ENCODE assay signal across 9 cellular contexts in genomic region chrX:18895157-18895952, GRCh38.
A peak's percentile ranks its signal among the peaks of the same experiment; 100 is the strongest.
DNase-seq lines count a peak whose midpoint lies in the region; ATAC-seq and TF ChIP-seq lines count a peak whose summit lies in the region.
"Had no signal": no experiment of that assay in that cellular context is flagged by ENCODE, and none has a peak within 500 bp of the region (broad histone marks: within the 10 kb centered on the region; RNA-seq: fewer than 3 reads in every experiment).

No MANE protein-coding gene starts in this region.

- TF ChIP-seq EP300 in sigmoid colon (IDR thresholded peaks at IDR 0.05), result peak in 2 of 4 donors; percentile 14 to 48

- intact Hi-C loops in sigmoid colon (cut with DNase I), result no loop called here

- peaks cover 55 to 99% (median 89%) of the 10 kb centered on the region in 11 experiments for H3K27me3 ChIP-seq in BLaER1 treated with 17β-estradiol and CSF1 and Interleukin-3, amounts not matched to agents 10 nM and 100 nM
- H3K27me3 ChIP-seq in sigmoid colon (no peaks in the 10 kb centered on the region), smooth muscle cell (ENCODE audit: low read depth) (no peaks in the 10 kb centered on the region), HAP-1 (ENCODE audit: low read depth) (no peaks in the 10 kb centered on the region)
- H3K27me3 ChIP-seq in effector memory CD4-positive, alpha-beta T cell (replicated peaks; ENCODE audit: control insufficient read depth, insufficient read depth, low read length, poor library complexity, severe bottlenecking), result no peaks in the 10 kb centered on the region

- no peak overlapping the region for H2AFZ ChIP-seq in smooth muscle cell (ENCODE audit: low read depth)

- H3K9me3 ChIP-seq in BLaER1 treated with 17β-estradiol and CSF1 and Interleukin-3, amounts not matched to agents 10 nM and 100 nM (replicated peaks in 1 of 11), result no peaks in the 10 kb centered on the region
- H3K9me3 ChIP-seq in sigmoid colon (no peaks in the 10 kb centered on the region), smooth muscle cell (replicated peaks; ENCODE audit: low read depth) (no peaks in the 10 kb centered on the region), HAP-1 (no peaks in the 10 kb centered on the region)
- no peaks in the 10 kb centered on the region for H3K9me3 ChIP-seq in effector memory CD4-positive, alpha-beta T cell (ENCODE audit: control insufficient read depth, low read length)

- no peaks in the 10 kb centered on the region for H3K79me2 ChIP-seq in smooth muscle cell (ENCODE audit: low read depth)

- no peak overlapping the region for H3K9ac ChIP-seq in BLaER1 treated with 17β-estradiol and CSF1 and Interleukin-3, amounts not matched to agents 10 nM and 100 nM
- H3K9ac ChIP-seq in smooth muscle cell (ENCODE audit: low read depth), result no peak overlapping the region

- peak in 3 of 4 experiments; percentile 16 to 50 (median 23) for TF ChIP-seq CTCF in sigmoid colon (IDR thresholded peaks at IDR 0.05)
- no peak for TF ChIP-seq CTCF in smooth muscle cell (IDR thresholded peaks at IDR 0.05; ENCODE audit: borderline replicate concordance, insufficient read depth, poor library complexity, severe bottlenecking)

- TF ChIP-seq POLR2A in sigmoid colon (IDR thresholded peaks at IDR 0.05), result no peak

- 91 to 97% methylated on average over 20 of the region's 20 CpGs for WGBS in sigmoid colon, 2 donors
- WGBS in smooth muscle cell (ENCODE audit: low lambda C conversion rate), result 88% methylated on average over 20 of the region's 20 CpGs

- H3F3A ChIP-seq in smooth muscle cell (ENCODE audit: low read depth), result no peaks in the 10 kb centered on the region

- in situ Hi-C loops in HAP-1 (cut with MboI; ENCODE audit: low sequenced_read_pairs), result loop anchor here (5.0 kb wide), 1 partner anchor 503 kb away; no protein-coding TSS in a partner anchor

- no peak overlapping the region for H3K4me3 ChIP-seq in BLaER1 treated with 17β-estradiol and CSF1 and Interleukin-3, amounts not matched to agents 10 nM and 100 nM
- H3K4me3 ChIP-seq in sigmoid colon (no peak overlapping the region), smooth muscle cell (no peak overlapping the region), HAP-1 (no peak overlapping the region)
- H3K4me3 ChIP-seq in effector memory CD4-positive, alpha-beta T cell (ENCODE audit: insufficient read depth, low read depth, low read length, poor library complexity, severe bottlenecking), result no peak overlapping the region

- no peak overlapping the region for H3K27ac ChIP-seq in BLaER1 treated with 17β-estradiol and CSF1 and Interleukin-3, amounts not matched to agents 10 nM and 100 nM
- H3K27ac ChIP-seq in angular gyrus (ENCODE audit: low read depth, low read length), result peak overlapping the region; percentile 62
- H3K27ac ChIP-seq in sigmoid colon, result peak overlapping the region; percentile 56 to 70 (median 66)
- no peak overlapping the region for H3K27ac ChIP-seq in smooth muscle cell (ENCODE audit: low read depth)
- no peak overlapping the region for H3K27ac ChIP-seq in effector memory CD4-positive, alpha-beta T cell (ENCODE audit: insufficient read depth, low read length, poor library complexity, severe bottlenecking)

- H3K4me1 ChIP-seq in BLaER1 treated with 17β-estradiol and CSF1 and Interleukin-3, amounts not matched to agents 10 nM and 100 nM, result peaks cover 0 to 23% (median 12%) of the 10 kb centered on the region in 10 experiments; a peak in 10 of 20 replicates
- H3K4me1 ChIP-seq in sigmoid colon (peaks cover 0 to 14% (median 9%) of the 10 kb centered on the region in 4 donors), smooth muscle cell (ENCODE audit: low read depth) (no peaks in the 10 kb centered on the region), HAP-1 (no peaks in the 10 kb centered on the region)
- H3K4me1 ChIP-seq in effector memory CD4-positive, alpha-beta T cell (ENCODE audit: control insufficient read depth, insufficient read depth, low read length, poor library complexity, severe bottlenecking), result no peaks in the 10 kb centered on the region

- no peak for ATAC-seq in GM21526 (IDR thresholded peaks at IDR 0.05; ENCODE audit: low FRiP score, unreplicated experiment)
- ATAC-seq: activated CD8-positive, alpha-beta memory T cell treated with anti-CD3 and anti-CD28 coated beads, Interleukin-2, amount 10 ng/mL, durations not matched to agents 7 days and 5 days had no signal

- H4K20me1 ChIP-seq in BLaER1 treated with 17β-estradiol and CSF1 and Interleukin-3, amounts not matched to agents 10 nM and 100 nM, result peaks cover 0 to 71% (median 2%) of the 10 kb centered on the region in 11 experiments; a peak in 9 of 22 replicates
- H4K20me1 ChIP-seq in smooth muscle cell (ENCODE audit: low read depth), result no peaks in the 10 kb centered on the region

- H3K4me2 ChIP-seq in BLaER1 treated with 17β-estradiol and CSF1 and Interleukin-3, amounts not matched to agents 10 nM and 100 nM, result peak overlapping the region in 6 of 11 experiments; percentile 10 to 51 (median 19); a peak in 8 of 22 replicates
- H3K4me2 ChIP-seq in smooth muscle cell, result no peak overlapping the region

- peak; percentile 37 for DNase-seq in fibroblast of the conjunctiva (ENCODE audit: low read depth)
- DNase-seq in sigmoid colon, result peak; percentile 75
- DNase-seq in smooth muscle cell (lab: John Stamatoyannopoulos, UW; ENCODE audit: unreplicated experiment), result no peak
- DNase-seq in effector memory CD4-positive, alpha-beta T cell, result no peak
- DNase-seq in HAP-1 (ENCODE audit: low spot score in 2 of 2), result no peak
- DNase-seq: activated CD8-positive, alpha-beta memory T cell treated with anti-CD3 and anti-CD28 coated beads, Interleukin-2, amount 10 ng/mL, durations not matched to agents 7 days and 5 days had no signal

- H3K36me3 ChIP-seq in BLaER1 treated with 17β-estradiol and CSF1 and Interleukin-3, amounts not matched to agents 10 nM and 100 nM, result peaks cover 0 to 29% (median 13%) of the 10 kb centered on the region in 11 experiments; a peak in 12 of 22 replicates
- no peaks in the 10 kb centered on the region for H3K36me3 ChIP-seq in sigmoid colon
- no peaks in the 10 kb centered on the region for H3K36me3 ChIP-seq in smooth muscle cell (ENCODE audit: low read depth)
- H3K36me3 ChIP-seq in effector memory CD4-positive, alpha-beta T cell (ENCODE audit: control insufficient read depth, insufficient read depth, low read length), result peaks cover 3% of the 10 kb centered on the region
- H3K36me3 ChIP-seq in HAP-1 (replicated peaks), result no peaks in the 10 kb centered on the region

Comparison
In these comparisons a context has a peak if more than half of its experiments do, and no peak if none do; other contexts are left out.
1. H3K27ac ChIP-seq: peak in angular gyrus (single experiment) and sigmoid colon (4 of 4); none in BLaER1 treated with 17β-estradiol and CSF1 and Interleukin-3, amounts not matched to agents 10 nM and 100 nM (0 of 11), smooth muscle cell (single experiment) and effector memory CD4-positive, alpha-beta T cell (single experiment).
2. DNase-seq: peak in fibroblast of the conjunctiva (single experiment) and sigmoid colon (single experiment); none in smooth muscle cell (single experiment), effector memory CD4-positive, alpha-beta T cell (0 of 3) and HAP-1 (0 of 2).